In genomic region chr2:78506301-78506700, GRCh38 we compare ENCODE assay signal across 27 cellular contexts.
"Had no signal": no experiment of that assay in that cellular context is flagged by ENCODE, and none has a peak within 500 bp of the region (broad histone marks: within the 10 kb centered on the region; RNA-seq: fewer than 3 reads in every experiment).

No MANE protein-coding gene starts in this region.

- H3K27me3 Mint-ChIP-seq: dendritic cell treated with granulocyte-macrophage colony-stimulating factor and Interleukin-4, amounts not matched to agents 40 ng/mL and 50 ng/mL, for 4 days; effector memory CD8-positive, alpha-beta T cell; naive B cell had no signal

- H3K4me1 Mint-ChIP-seq: endodermal cell, immature natural killer cell, mesothelial cell of epicardium, naive B cell had no signal

- H3K27me3 ChIP-seq: colonic mucosa, esophagus muscularis mucosa, foreskin keratinocyte, gastroesophageal sphincter, heart left ventricle, hepatocyte had no signal

- H3K27ac Mint-ChIP-seq: dendritic cell treated with granulocyte-macrophage colony-stimulating factor and Interleukin-4, amounts not matched to agents 40 ng/mL and 50 ng/mL, for 4 days; effector memory CD8-positive, alpha-beta T cell; endodermal cell; immature natural killer cell; mesothelial cell of epicardium; naive B cell had no signal

- ATAC-seq: effector memory CD8-positive, alpha-beta T cell; foreskin keratinocyte; gastroesophageal sphincter; heart left ventricle; left colon; left lobe of liver; left ventricle myocardium superior; lower lobe of right lung; mucosa of descending colon had no signal

- H3K4me3 Mint-ChIP-seq: dendritic cell treated with granulocyte-macrophage colony-stimulating factor and Interleukin-4, amounts not matched to agents 40 ng/mL and 50 ng/mL, for 4 days; effector memory CD8-positive, alpha-beta T cell; endodermal cell; immature natural killer cell; mesothelial cell of epicardium; naive B cell had no signal

- H3K36me3 ChIP-seq: colonic mucosa, esophagus muscularis mucosa, gastroesophageal sphincter, heart left ventricle, lower lobe of right lung had no signal

- H3K4me1 ChIP-seq: colonic mucosa, esophagus muscularis mucosa, foreskin keratinocyte, gastroesophageal sphincter, heart left ventricle, lower lobe of right lung had no signal

- H3K4me2 ChIP-seq: hepatocyte had no signal

- FAIRE-seq: endometrium, kidney had no signal

- H3K9me3 ChIP-seq: colonic mucosa had no signal

- H2AFZ ChIP-seq: hepatocyte had no signal

- H3K4me3 ChIP-seq: colonic mucosa, esophagus muscularis mucosa, gastroesophageal sphincter, heart left ventricle, hepatocyte, lower lobe of right lung, mucosa of descending colon had no signal

- H3K36me3 Mint-ChIP-seq: naive B cell had no signal

- DNase-seq: colonic mucosa; cortex of kidney; effector CD8-positive, alpha-beta T cell; effector memory CD8-positive, alpha-beta T cell; endodermal cell; erythroblast; foreskin keratinocyte; heart left ventricle; hypothalamus; immature natural killer cell; islet precursor cell; kidney; kidney glomerular epithelial cell; left colon; left ventricle myocardium superior; lower lobe of right lung; mesenchymal stem cell; mucosa of descending colon; naive B cell had no signal

- H3K79me2 ChIP-seq: hepatocyte had no signal

- H3K27ac ChIP-seq: colonic mucosa, epithelial cell of prostate, esophagus muscularis mucosa, foreskin keratinocyte, gastroesophageal sphincter, heart left ventricle, hepatocyte, lower lobe of right lung had no signal
